In genomic region chr3:25156526-25157075, GRCh38 we compare ENCODE assay signal across 11 cellular contexts.
DNase-seq lines count a peak whose midpoint lies in the region; ATAC-seq and TF ChIP-seq lines count a peak whose summit lies in the region.
"Had no signal": no experiment of that assay in that cellular context is flagged by ENCODE, and none has a peak within 500 bp of the region (broad histone marks: within the 10 kb centered on the region; RNA-seq: fewer than 3 reads in every experiment).

No MANE protein-coding gene starts in this region.

- no peaks in the 10 kb centered on the region for H3K79me2 ChIP-seq in fibroblast of lung (ENCODE audit: control insufficient read depth, insufficient read depth, low read length)

- H3K27ac Mint-ChIP-seq in nephron: peak overlapping the region; percentile 36 to 74 (median 57)

- peaks cover 46% of the 10 kb centered on the region for H3K4me1 Mint-ChIP-seq in nephron

- peak; percentile 72 for DNase-seq in AG08395 (ENCODE audit: low spot score)
- DNase-seq in NT2/D1 (ENCODE audit: low read depth, low spot score): peak; percentile 46
- peak; percentile 71 to 92 for DNase-seq in fibroblast of lung (ENCODE audit: low read depth in 2 of 2)
- no peak for DNase-seq in activated gamma-delta T cell treated with Interleukin-2 at 50 U/mL for 16 hours
- no peak for DNase-seq in testis
- DNase-seq: glutamatergic neuron, SHP77 treated with DMSO at 0.1 percent for 48 hours had no signal

- H3K4me3 Mint-ChIP-seq in nephron: no peak overlapping the region

- peak overlapping the region; percentile 17 for H3K4me2 ChIP-seq in fibroblast of lung (ENCODE audit: extremely low read depth, insufficient read depth, low read length)
- H3K4me2 ChIP-seq: BLaER1 treated with 17β-estradiol and CSF1 and Interleukin-3, amounts not matched to agents 10 nM and 100 nM had no signal

- intact Hi-C loops in testis (cut with DNase I; ENCODE audit: low total_unique reads): no loop called here

- H2AFZ ChIP-seq in fibroblast of lung (ENCODE audit: low read length): no peak overlapping the region

- H3K27ac ChIP-seq in fibroblast of lung (ENCODE audit: insufficient read depth, low read length) (no peak overlapping the region), testis (no peak overlapping the region)
- H3K27ac ChIP-seq: BLaER1 treated with 17β-estradiol and CSF1 and Interleukin-3, amounts not matched to agents 10 nM and 100 nM had no signal

- H3K4me3 ChIP-seq in NT2/D1 (ENCODE audit: insufficient read length, low read depth) (no peak overlapping the region), fibroblast of lung (replicated peaks in 1 of 4; ENCODE audit: control extremely low read depth in 1 of 4, insufficient read depth in 1 of 4, low read depth in 3 of 4, low read length in 4 of 4) (no peak overlapping the region), testis (no peak overlapping the region)
- H3K4me3 ChIP-seq: BLaER1 treated with 17β-estradiol and CSF1 and Interleukin-3, amounts not matched to agents 10 nM and 100 nM had no signal

- no peak for TF ChIP-seq POLR2A in testis (IDR thresholded peaks at IDR 0.05)

- H3K27me3 ChIP-seq in NT2/D1 (ENCODE audit: insufficient read depth, insufficient read length): no peaks in the 10 kb centered on the region
- no peaks in the 10 kb centered on the region for H3K27me3 ChIP-seq in fibroblast of lung (ENCODE audit: control insufficient read depth, insufficient read depth, low read length)
- H3K27me3 ChIP-seq in testis: no peaks in the 10 kb centered on the region
- H3K27me3 ChIP-seq: BLaER1 treated with 17β-estradiol and CSF1 and Interleukin-3, amounts not matched to agents 10 nM and 100 nM had no signal

- H3K9me3 ChIP-seq in NT2/D1 (ENCODE audit: insufficient read depth, low read length) (no peaks in the 10 kb centered on the region), fibroblast of lung (ENCODE audit: control insufficient read depth, insufficient read depth, low read depth, low read length) (no peaks in the 10 kb centered on the region), testis (no peaks in the 10 kb centered on the region)
- H3K9me3 ChIP-seq: BLaER1 treated with 17β-estradiol and CSF1 and Interleukin-3, amounts not matched to agents 10 nM and 100 nM had no signal

- H3K36me3 ChIP-seq in NT2/D1 (ENCODE audit: insufficient read depth, insufficient read length, low read length) (no peaks in the 10 kb centered on the region), fibroblast of lung (ENCODE audit: control insufficient read depth, insufficient read depth, low read length) (no peaks in the 10 kb centered on the region), testis (ENCODE audit: low read depth, missing control alignments) (no peaks in the 10 kb centered on the region)
- H3K36me3 ChIP-seq: BLaER1 treated with 17β-estradiol and CSF1 and Interleukin-3, amounts not matched to agents 10 nM and 100 nM had no signal

- H3K4me1 ChIP-seq in NT2/D1 (ENCODE audit: insufficient read depth, insufficient read length) (no peaks in the 10 kb centered on the region), fibroblast of lung (ENCODE audit: control insufficient read depth, extremely low read depth, insufficient read depth, low read length) (no peaks in the 10 kb centered on the region), testis (no peaks in the 10 kb centered on the region)
- H3K4me1 ChIP-seq: BLaER1 treated with 17β-estradiol and CSF1 and Interleukin-3, amounts not matched to agents 10 nM and 100 nM had no signal

- H4K20me1 ChIP-seq in fibroblast of lung (ENCODE audit: control insufficient read depth, extremely low read depth, insufficient read depth, low read length): no peaks in the 10 kb centered on the region
- H4K20me1 ChIP-seq: BLaER1 treated with 17β-estradiol and CSF1 and Interleukin-3, amounts not matched to agents 10 nM and 100 nM had no signal

- H3K27me3 Mint-ChIP-seq in nephron (ENCODE audit: low read depth): no peaks in the 10 kb centered on the region

- H3K36me3 Mint-ChIP-seq in nephron (ENCODE audit: low read depth): no peaks in the 10 kb centered on the region

- no peak for ATAC-seq in activated CD4-positive, CD25-positive, alpha-beta regulatory T cell treated with anti-CD3 and anti-CD28 coated beads, Interleukin-2, amount 50 U/mL, for 24 hours
- no peak for ATAC-seq in HG03460 (IDR thresholded peaks at IDR 0.05; ENCODE audit: unreplicated experiment)

- WGBS in testis, 2 donors: 48 to 51% methylated on average over 5 of the region's 5 CpGs

- H3K9ac ChIP-seq in NT2/D1 (ENCODE audit: insufficient read length, low read depth) (no peak overlapping the region), fibroblast of lung (ENCODE audit: insufficient read depth, low read length) (no peak overlapping the region)
- H3K9ac ChIP-seq: BLaER1 treated with 17β-estradiol and CSF1 and Interleukin-3, amounts not matched to agents 10 nM and 100 nM had no signal

- no peak for TF ChIP-seq CTCF in fibroblast of lung (conservative IDR thresholded peaks at IDR 0.05 in 1 of 2, IDR thresholded peaks at IDR 0.05 in 1 of 2; ENCODE audit: low read depth in 1 of 2, low read length in 2 of 2)
- no peak for TF ChIP-seq CTCF in nephron (IDR thresholded peaks at IDR 0.05; ENCODE audit: unreplicated experiment in 3 of 3)
- TF ChIP-seq CTCF in testis (IDR thresholded peaks at IDR 0.05): no peak

- no peaks in the 10 kb centered on the region for H3K9me3 Mint-ChIP-seq in nephron

Comparison
In these comparisons a context has a peak if more than half of its experiments do, and no peak if none do; other contexts are left out.
1. DNase-seq: peak in AG08395 (single experiment), NT2/D1 (single experiment) and fibroblast of lung (2 of 2); none in activated gamma-delta T cell treated with Interleukin-2 at 50 U/mL for 16 hours (single experiment) and testis (single experiment).